In genomic region chr10:45415062-45415461, GRCh38 we compare ENCODE assay signal across 7 cellular contexts. TPM values are rescaled to one million over a fixed set of nuclear protein-coding genes. Genes with fewer than 3 reads are reported as not detected.
DNase-seq lines count a peak whose midpoint lies in the region; ATAC-seq, FAIRE-seq and TF ChIP-seq lines count a peak whose summit lies in the region.
"Not testable (repeated sequence)": the region's sequence is repeated elsewhere in the genome, so short reads cannot be mapped to it uniquely, and the experiment has no call there.
"Had no signal": no experiment of that assay in that cellular context is flagged by ENCODE, and none has a peak within 500 bp of the region (broad histone marks: within the 10 kb centered on the region; RNA-seq: fewer than 3 reads in every experiment).

No MANE protein-coding gene starts in this region.

- H3K27me3 ChIP-seq in K562 (ENCODE audit: control insufficient read depth in 2 of 2, insufficient read depth in 2 of 2, low read length in 2 of 2); neutrophil: not testable (repeated sequence)

- POLR2A ChIA-PET in HEK293 (lab: Yijun Ruan, JAX): not testable (repeated sequence)
- POLR2A ChIA-PET in K562 (lab: Yijun Ruan, JAX): interaction anchor here (1.2 to 1.5 kb wide), 2 partner anchors 10 to 20 kb away, joined by 3 to 8 read pairs; no protein-coding TSS in a partner anchor

- H3K9me3 ChIP-seq in HEK293 (ENCODE audit: control insufficient read depth, insufficient read depth, low read depth, low read length); K562 (replicated peaks; ENCODE audit: control insufficient read depth, insufficient read depth, low read depth, low read length); neutrophil: not testable (repeated sequence)

- not testable (repeated sequence) for H3K36me3 ChIP-seq in HEK293 (ENCODE audit: control insufficient read depth in 2 of 2, insufficient read depth in 1 of 2, low read length in 2 of 2); K562 (ENCODE audit: control insufficient read depth, insufficient read depth, low read length)
- H3K36me3 ChIP-seq in neutrophil: peaks cover 60% of the 10 kb centered on the region

- H3K9ac ChIP-seq in K562 (ENCODE audit: insufficient read depth in 1 of 2, low read depth in 2 of 2, low read length in 2 of 2): not testable (repeated sequence)

- H3K4me2 ChIP-seq in K562 (ENCODE audit: insufficient read depth, low read length): not testable (repeated sequence)

- not testable (repeated sequence) for H4K20me1 ChIP-seq in K562 (replicated peaks; ENCODE audit: control insufficient read depth, insufficient read depth, low read length)

- not testable (repeated sequence) for H3K9me1 ChIP-seq in K562 (ENCODE audit: control insufficient read depth, insufficient read depth, low read length)

- TF ChIP-seq CTCF in HEK293 (tag by site-specific recombination; IDR thresholded peaks at IDR 0.05); K562 (IDR thresholded peaks at IDR 0.05 in 2 of 3, conservative IDR thresholded peaks at IDR 0.05 in 1 of 3; ENCODE audit: insufficient read depth in 2 of 3, low read depth in 1 of 3, low read length in 3 of 3); neutrophil (IDR thresholded peaks at IDR 0.05): not testable (repeated sequence)

- H3K4me1 ChIP-seq in HEK293 (ENCODE audit: control insufficient read depth, insufficient read depth, low read length): not testable (repeated sequence)
- H3K4me1 ChIP-seq in K562 (replicated peaks in 1 of 2; ENCODE audit: control insufficient read depth in 2 of 2, insufficient read depth in 2 of 2, low read length in 2 of 2): peaks cover 11 to 17% of the 10 kb centered on the region in 2 experiments
- H3K4me1 ChIP-seq in neutrophil (ENCODE audit: control insufficient read depth in 1 of 2, insufficient read depth in 1 of 2, low read depth in 1 of 2, low read length in 1 of 2): peaks cover 54 to 55% of the 10 kb centered on the region in 2 experiments

- H3K79me2 ChIP-seq in K562 (ENCODE audit: control insufficient read depth, insufficient read depth, low read length): not testable (repeated sequence)

- not testable (repeated sequence) for H2AFZ ChIP-seq in K562 (ENCODE audit: low read depth, low read length)

- not testable (repeated sequence) for TF ChIP-seq RAD21 in K562 (CRISPR knock-in tag; conservative IDR thresholded peaks at IDR 0.05 in 1 of 2, IDR thresholded peaks at IDR 0.05 in 1 of 2)

- WGBS in K562 (ENCODE audit: insufficient coverage, low coverage, missing lambda C conversion rate): 46% methylated on average over 3 of the region's 5 CpGs

- in situ Hi-C loops in K562 (cut with MboI): not testable (repeated sequence)

- FAIRE-seq in K562 (lab: Jason Lieb, UNC): not testable (repeated sequence)

- H3K4me3 ChIP-seq in HEK293 (ENCODE audit: low read depth, low read length); K562; neutrophil (ENCODE audit: low read depth in 1 of 2, low read length in 1 of 2): not testable (repeated sequence)

- CTCF ChIA-PET in HEK293 (lab: Yijun Ruan, JAX); K562 (lab: Yijun Ruan, JAX; ENCODE audit: low intra/inter-chr PET ratio): not testable (repeated sequence)

- intact Hi-C loops in K562 (cut with micrococcal nuclease): not testable (repeated sequence)

- DNase-seq in K562 (ENCODE audit: extremely low read depth in 1 of 4, low spot score in 3 of 4): not testable (repeated sequence)

- H3K27ac ChIP-seq in HEK293 (ENCODE audit: extremely low read depth, low read depth, low read length); K562 (ENCODE audit: extremely low read depth, low read depth, low read length): not testable (repeated sequence)
- peak overlapping the region; percentile 88 for H3K27ac ChIP-seq in neutrophil

- ATAC-seq in K562: not testable (repeated sequence)

- BruUV-seq in K562 (replicated peaks; lab: Mats Ljungman, UMichigan): not testable (repeated sequence)

- TF ChIP-seq EP300 in K562 (IDR thresholded peaks at IDR 0.05; ENCODE audit: low read length): not testable (repeated sequence)

- TF ChIP-seq POLR2A in K562 (conservative IDR thresholded peaks at IDR 0.05): not testable (repeated sequence)

TF ChIP-seq in HEK293, 187 proteins besides CTCF, POLR2A, EP300 and RAD21:
- TF ChIP-seq ZNF146 (tag by site-specific recombination; IDR thresholded peaks at IDR 0.05): peak; percentile 70

TF ChIP-seq in K562, 482 proteins besides CTCF, POLR2A, EP300 and RAD21:
- TF ChIP-seq ZNF146 (CRISPR knock-in tag; IDR thresholded peaks at IDR 0.05; ENCODE audit: unreplicated experiment) (peak; percentile 80), BCOR (IDR thresholded peaks at IDR 0.05) (peak; percentile 59; the same call in 1 of the 2 replicates)

RNA-seq across cellular contexts. Expression of gene ALOX5, which starts 41.0 kb away (rescaled TPM):
- total RNA-seq in K562 (2011; cell fraction: chromatin; rRNA removed; ENCODE audit: low replicate concordance): 3.5 and 4.3 TPM in 2 replicates
- total RNA-seq in K562 (2011; cell fraction: nucleolus; rRNA removed): 2.2 and 3.8 TPM in 2 replicates
- 2.5 and 2.6 TPM in 2 replicates for total RNA-seq in K562 (2011; cell fraction: nucleoplasm; rRNA removed)
- total RNA-seq in K562 (2014; rRNA removed) (1.1 and 1.9 TPM in 2 replicates), K562 (2014; rRNA removed; fragmentation: Illumina TruSeq; extraction: Trizol) (0.51 and 0.73 TPM in 2 replicates), K562 (2015; rRNA removed; fragmentation: Illumina TruSeq; extraction: Trizol) (1.8 and 1.9 TPM in 2 replicates), K562 (2021) (0.92 and 2.0 TPM in 2 replicates)
- polyA plus RNA-seq in K562 (2011; rRNA removed) (0.74 and 6.5 TPM in 2 replicates), K562 (2014; fragmentation: Illumina TruSeq; extraction: Trizol) (1.4 and 1.5 TPM in 2 replicates), K562 (2014; fragmentation: Nextera tagmentation; extraction: Ambion mirVana) (under 1 TPM; 0.10 to 0.13 TPM), K562 (2014; rRNA removed) (1.6 and 2.4 TPM in 2 replicates)
- 0.61 and 3.8 TPM in 2 replicates for polyA plus RNA-seq in K562 (2011; cell fraction: cytosol; rRNA removed)
- polyA plus RNA-seq in K562 (2011; cell fraction: nucleus; rRNA removed): 10.6 and 47.2 TPM in 2 replicates
- 4.9 and 23.7 TPM in 2 replicates for polyA plus RNA-seq in K562 (2012)
- polyA minus RNA-seq in K562 (2011; rRNA and poly(A)+ RNA removed): 0.46 and 3.2 TPM in 2 replicates
- polyA minus RNA-seq in K562 (2011; cell fraction: cytosol; rRNA and poly(A)+ RNA removed): 2.5 TPM in 1 of 2 replicates, not detected in the other
- 2.0 and 18.2 TPM in 2 replicates for polyA minus RNA-seq in K562 (2011; cell fraction: nucleus; rRNA and poly(A)+ RNA removed)
- total RNA-seq: A673, Caco-2 had no signal
- polyA plus RNA-seq: AG04450, BJ had no signal
